ENCODE assay signal across 8 cellular contexts in the genomic region with DNA sequence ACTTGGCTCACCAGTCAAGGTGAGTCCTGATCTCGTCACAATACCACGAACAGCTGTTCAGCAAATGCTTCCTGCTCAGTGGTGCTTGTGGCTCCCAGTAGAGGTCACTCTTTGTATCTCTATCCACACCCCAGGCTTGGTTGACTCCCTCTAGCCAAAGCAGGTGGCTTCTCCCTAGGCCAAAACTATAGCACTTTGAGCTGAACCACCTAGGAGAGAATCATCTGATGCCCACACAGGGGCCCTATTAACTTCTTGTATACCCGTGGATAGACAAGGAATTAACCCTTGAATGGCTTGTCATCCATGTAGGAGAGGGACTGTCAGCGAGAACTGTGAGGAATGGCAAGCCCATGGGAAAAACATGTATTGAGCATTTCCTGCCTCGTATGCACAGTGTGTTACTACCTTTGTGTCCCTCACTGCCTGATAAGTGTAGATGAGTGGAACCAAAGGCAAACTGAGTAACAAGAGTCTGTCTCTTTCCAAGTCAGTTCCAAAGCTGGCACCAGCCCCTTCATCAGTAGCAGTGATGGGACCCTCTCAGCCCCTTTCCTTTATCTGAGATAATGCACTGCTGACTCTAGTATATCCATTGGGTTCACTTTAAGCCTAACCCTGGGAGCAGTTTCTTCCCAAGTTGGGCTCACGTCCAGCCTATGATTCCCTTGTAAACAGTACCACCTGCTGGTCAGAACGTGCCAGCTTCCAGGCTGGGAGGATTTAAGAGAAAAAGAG. TPM values are rescaled to one million over a fixed set of nuclear protein-coding genes. Genes with fewer than 3 reads are reported as not detected.
DNase-seq lines count a peak whose midpoint lies in the region; ATAC-seq, FAIRE-seq and TF ChIP-seq lines count a peak whose summit lies in the region.

No MANE protein-coding gene starts in this region.

- FAIRE-seq in urothelium cell line (lab: Jason Lieb, UNC), result peak; percentile 50

- H3K4me3 ChIP-seq in LNCaP clone FGC (ENCODE audit: low read depth, low read length), result no peak overlapping the region

- POLR2A ChIA-PET in RWPE1 (lab: Yijun Ruan, JAX; ENCODE audit: low non-redundant PET), result no interaction called here

- DNase-seq in AML-193 (lab: John Stamatoyannopoulos, UW) (peak; percentile 48 to 49), LNCaP clone FGC (ENCODE audit: low read depth) (peak; percentile 76), RWPE1 (ENCODE audit: low spot score) (peak; percentile 85), foreskin melanocyte (peak; percentile 73), omental fat pad (ENCODE audit: low spot score) (peak; percentile 61), urothelium cell line (ENCODE audit: low spot score) (peak; percentile 77)
- peak; percentile 83 for DNase-seq in activated effector memory CD4-positive, alpha-beta T cell treated with anti-CD3 and anti-CD28 coated beads, Interleukin-2, amount 50 U/mL, for 16 hours

- TF ChIP-seq CTCF in LNCaP clone FGC (IDR thresholded peaks at IDR 0.05; ENCODE audit: control insufficient read depth, extremely low read depth, insufficient read depth), result peak; percentile 90
- TF ChIP-seq CTCF in RWPE1 (conservative IDR thresholded peaks at IDR 0.05; ENCODE audit: low read depth), result peak; percentile 94
- peak in 2 of 3 donors; percentile 34 to 84 for TF ChIP-seq CTCF in omental fat pad (IDR thresholded peaks at IDR 0.05)

- ATAC-seq in GM19397 (IDR thresholded peaks at IDR 0.05; ENCODE audit: unreplicated experiment), result peak; percentile 71
- ATAC-seq in omental fat pad (ENCODE audit: low FRiP score), result peak; percentile 68

- H3K27ac ChIP-seq in RWPE1, result no peak overlapping the region

- CTCF ChIA-PET in RWPE1 (lab: Yijun Ruan, JAX), result interaction anchor here (0.6 to 2.2 kb wide), 28 partner anchors 9 to 1135 kb away, joined by 3 to 19 read pairs (median 4); a partner anchor contains a TSS

RNA-seq across cellular contexts. Expression of a gene that starts 42.5 kb away (rescaled TPM):
- 10 to 100 TPM; 39.2 to 64.8 (median 51.7) TPM for total RNA-seq in omental fat pad
